14 cellular contexts compared by ENCODE assay signal in genomic region chr10:11810313-11810766, GRCh38. TPM values are rescaled to one million over a fixed set of nuclear protein-coding genes. Genes with fewer than 3 reads are reported as not detected.
DNase-seq lines count a peak whose midpoint lies in the region; ATAC-seq and TF ChIP-seq lines count a peak whose summit lies in the region.
"Had no signal": no experiment of that assay in that cellular context is flagged by ENCODE, and none has a peak within 500 bp of the region (broad histone marks: within the 10 kb centered on the region; RNA-seq: fewer than 3 reads in every experiment).

No MANE protein-coding gene starts in this region.

- DNase-seq in mammary epithelial cell (peak; percentile 46), breast epithelium (ENCODE audit: low spot score in 2 of 2) (no peak), brain microvascular endothelial cell (peak; percentile 40), kidney epithelial cell (ENCODE audit: low read depth) (peak; percentile 43), upper lobe of right lung (no peak), T-helper 9 cell (no peak), caudate nucleus (lab: John Stamatoyannopoulos, UW) (no peak), COR-L47 (lab: John Stamatoyannopoulos, UW) (no peak)
- DNase-seq: activated naive CD4-positive, alpha-beta T cell treated with anti-CD3 and anti-CD28 coated beads, Interleukin-2, amount 10 ng/mL, durations not matched to agents 7 days and 5 days; CD8-positive, alpha-beta memory T cell; head of caudate nucleus had no signal

- H3K9me3 ChIP-seq in mammary epithelial cell (replicated peaks; ENCODE audit: insufficient read depth, low read length) (no peaks in the 10 kb centered on the region), breast epithelium (no peaks in the 10 kb centered on the region), upper lobe of right lung (no peaks in the 10 kb centered on the region)
- H3K9me3 ChIP-seq: thyroid gland had no signal

- no peaks in the 10 kb centered on the region for H3K79me2 ChIP-seq in mammary epithelial cell (ENCODE audit: insufficient read depth, low read length)

- H3K9ac ChIP-seq in mammary epithelial cell (ENCODE audit: insufficient read depth, low read length), result no peak overlapping the region

- H3K27ac ChIP-seq in mammary epithelial cell (ENCODE audit: insufficient read depth, low read depth, low read length), result no peak overlapping the region
- no peak overlapping the region for H3K27ac ChIP-seq in breast epithelium
- H3K27ac ChIP-seq in brain microvascular endothelial cell, result no peak overlapping the region
- peak overlapping the region; percentile 30 for H3K27ac ChIP-seq in upper lobe of right lung
- no peak overlapping the region for H3K27ac ChIP-seq in caudate nucleus (ENCODE audit: low read depth, low read length)
- H3K27ac ChIP-seq: 22Rv1, thyroid gland had no signal

- H3K4me3 ChIP-seq in mammary epithelial cell (replicated peaks in 1 of 3; ENCODE audit: insufficient read depth in 1 of 3, low read depth in 2 of 3, low read length in 3 of 3) (no peak overlapping the region), breast epithelium (no peak overlapping the region), brain microvascular endothelial cell (ENCODE audit: low read depth, low read length) (no peak overlapping the region), kidney epithelial cell (ENCODE audit: low read depth, low read length) (no peak overlapping the region), upper lobe of right lung (no peak overlapping the region)
- H3K4me3 ChIP-seq: lung, thyroid gland had no signal

- whole genome bisulfite sequencing in mammary epithelial cell (ENCODE audit: low coverage, missing lambda C conversion rate), result 76% methylated on average over 11 of the region's 13 CpGs

- no peak overlapping the region for H3K4me2 ChIP-seq in mammary epithelial cell (ENCODE audit: insufficient read depth, low read depth, low read length)

- H2AFZ ChIP-seq in mammary epithelial cell (ENCODE audit: low read depth, low read length), result peak overlapping the region; percentile 5

- dilution Hi-C loops in mammary epithelial cell (cut with HindIII; ENCODE audit: low sequenced_read_pairs), result no loop called here

- CTCF ChIA-PET in mammary epithelial cell (lab: Charles Lee; ENCODE audit: low non-redundant PET), result no interaction called here

- intact Hi-C loops in mammary epithelial cell (cut with micrococcal nuclease), result no loop called here
- intact Hi-C loops in breast epithelium (cut with DNase I; ENCODE audit: low total_unique reads), result no loop called here
- intact Hi-C loops in upper lobe of right lung (cut with DNase I), result no loop called here

- TF ChIP-seq CTCF in mammary epithelial cell (conservative IDR thresholded peaks at IDR 0.05 in 1 of 2, IDR thresholded peaks at IDR 0.05 in 1 of 2; ENCODE audit: extremely low read depth in 1 of 2, insufficient read depth in 1 of 2, low read depth in 1 of 2, low read length in 2 of 2) (no peak), breast epithelium (IDR thresholded peaks at IDR 0.05) (no peak), brain microvascular endothelial cell (IDR thresholded peaks at IDR 0.05; ENCODE audit: low read depth, low read length, missing control alignments) (no peak), kidney epithelial cell (IDR thresholded peaks at IDR 0.05; ENCODE audit: insufficient read depth, low read length, poor library complexity, severe bottlenecking) (no peak), upper lobe of right lung (IDR thresholded peaks at IDR 0.05) (no peak)

- H3K27me3 ChIP-seq in mammary epithelial cell (ENCODE audit: insufficient read depth, low read length), result peaks cover 2% of the 10 kb centered on the region
- no peaks in the 10 kb centered on the region for H3K27me3 ChIP-seq in breast epithelium
- H3K27me3 ChIP-seq in brain microvascular endothelial cell (replicated peaks), result no peaks in the 10 kb centered on the region
- no peaks in the 10 kb centered on the region for H3K27me3 ChIP-seq in kidney epithelial cell (ENCODE audit: control insufficient read depth, insufficient read depth, low read length)
- no peaks in the 10 kb centered on the region for H3K27me3 ChIP-seq in upper lobe of right lung
- H3K27me3 ChIP-seq: thyroid gland had no signal

- TF ChIP-seq POLR2A in breast epithelium (IDR thresholded peaks at IDR 0.05), result no peak

- H3K4me1 ChIP-seq in mammary epithelial cell (ENCODE audit: insufficient read depth, low read length) (peaks cover 7% of the 10 kb centered on the region), breast epithelium (no peaks in the 10 kb centered on the region), upper lobe of right lung (peaks cover 9% of the 10 kb centered on the region)

- H3K36me3 ChIP-seq in mammary epithelial cell (ENCODE audit: insufficient read depth, low read length), result no peaks in the 10 kb centered on the region
- H3K36me3 ChIP-seq in breast epithelium, result no peaks in the 10 kb centered on the region
- H3K36me3 ChIP-seq in brain microvascular endothelial cell (replicated peaks), result no peaks in the 10 kb centered on the region
- no peaks in the 10 kb centered on the region for H3K36me3 ChIP-seq in kidney epithelial cell (ENCODE audit: control insufficient read depth, insufficient read depth, low read length)
- H3K36me3 ChIP-seq in upper lobe of right lung, result no peaks in the 10 kb centered on the region
- H3K36me3 ChIP-seq: thyroid gland had no signal

- in situ Hi-C loops in mammary epithelial cell (cut with MboI; ENCODE audit: low sequenced_read_pairs in 2 of 2) (no loop called here), brain microvascular endothelial cell (cut with HindIII; ENCODE audit: low pct_ligation_motif_present, low sequenced_read_pairs) (no loop called here)

- BruUV-seq in mammary epithelial cell (replicated peaks; lab: Mats Ljungman, UMichigan), result no TSS peak

- ATAC-seq in upper lobe of right lung, result peak; percentile 40

- no peaks in the 10 kb centered on the region for H4K20me1 ChIP-seq in mammary epithelial cell (ENCODE audit: insufficient read depth, low read length)

RNA-seq across cellular contexts. Expression of gene PROSER2, which starts 12.8 kb away (rescaled TPM):
- total RNA-seq in mammary epithelial cell (10 to 100 TPM; 56.3 to 65.7 TPM), breast epithelium (1 to 10 TPM; 2.9 to 9.5 (median 8.5) TPM), kidney epithelial cell (47.6 and 58.8 TPM in 2 replicates), upper lobe of right lung (33.3 TPM)
- 20.4 TPM for polyA plus RNA-seq in mammary epithelial cell
- polyA minus RNA-seq in mammary epithelial cell, result 18.0 TPM

Comparison
In these comparisons a context has a peak if more than half of its experiments do, and no peak if none do; other contexts are left out.
1. DNase-seq: peak in mammary epithelial cell (single experiment), brain microvascular endothelial cell (single experiment) and kidney epithelial cell (single experiment); none in breast epithelium (0 of 2), upper lobe of right lung (single experiment), T-helper 9 cell (single experiment), caudate nucleus (0 of 61) and COR-L47 (single experiment).